In the genomic region with DNA sequence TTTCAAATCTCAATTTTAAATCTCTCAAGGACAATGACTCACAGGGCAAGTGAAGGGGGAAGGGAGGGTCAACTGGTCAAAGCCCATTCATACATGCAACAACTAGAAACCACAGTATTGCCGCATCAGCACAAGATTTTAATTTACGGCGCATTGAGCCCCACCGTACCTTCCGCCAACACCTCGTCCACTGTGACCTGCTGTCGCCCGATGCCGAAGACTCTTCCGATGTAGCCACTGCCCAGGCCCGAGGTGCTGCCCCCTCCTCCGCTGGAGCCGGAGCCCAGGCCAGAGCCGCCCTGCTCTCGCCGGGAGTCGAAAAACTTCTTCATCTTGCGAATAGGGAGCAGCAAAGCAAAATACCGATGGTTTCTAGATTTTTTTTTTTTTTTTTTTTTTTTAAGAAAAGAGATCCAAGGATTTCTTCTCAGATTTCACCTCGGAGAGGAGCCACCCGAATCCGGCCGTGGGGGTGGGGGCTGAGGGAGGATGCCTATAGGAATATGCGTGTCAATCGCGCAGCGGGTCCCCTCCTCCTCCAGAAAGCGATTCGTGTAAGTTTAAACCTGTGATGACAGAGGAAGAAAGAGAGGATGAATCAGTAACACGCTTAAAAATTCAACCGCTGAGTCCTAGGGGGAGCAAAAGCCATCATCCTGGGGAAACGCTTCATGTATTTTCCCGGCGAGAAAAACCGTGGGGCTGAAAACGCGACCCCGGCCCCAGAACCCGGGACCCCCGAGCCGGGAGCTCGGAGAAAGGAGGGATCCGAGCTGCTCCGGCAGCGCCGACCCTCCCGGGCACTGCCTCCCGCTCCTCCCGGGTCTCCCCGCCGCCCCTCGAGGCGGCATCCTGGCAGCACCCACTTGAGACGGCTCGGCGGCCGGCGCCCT, we compare ENCODE assay signal across 1 cellular context.
TF ChIP-seq lines count a peak whose summit lies in the region.

No MANE protein-coding gene starts in this region.

TF ChIP-seq in IMR-90, 13 proteins besides CTCF, POLR2A, EP300 and RAD21 (continued from another document):
- TF ChIP-seq, protein P1, sequence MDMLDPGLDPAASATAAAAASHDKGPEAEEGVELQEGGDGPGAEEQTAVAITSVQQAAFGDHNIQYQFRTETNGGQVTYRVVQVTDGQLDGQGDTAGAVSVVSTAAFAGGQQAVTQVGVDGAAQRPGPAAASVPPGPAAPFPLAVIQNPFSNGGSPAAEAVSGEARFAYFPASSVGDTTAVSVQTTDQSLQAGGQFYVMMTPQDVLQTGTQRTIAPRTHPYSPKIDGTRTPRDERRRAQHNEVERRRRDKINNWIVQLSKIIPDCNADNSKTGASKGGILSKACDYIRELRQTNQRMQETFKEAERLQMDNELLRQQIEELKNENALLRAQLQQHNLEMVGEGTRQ (IDR thresholded peaks at IDR 0.05; ENCODE audit: low read depth, low read length) = no peak
- peak; percentile 53; the same call in 1 of the 2 replicates for TF ChIP-seq MAZ (IDR thresholded peaks at IDR 0.05; ENCODE audit: borderline replicate concordance, low read depth, low read length)
- no peak for TF ChIP-seq MXI1 (IDR thresholded peaks at IDR 0.05; ENCODE audit: borderline replicate concordance, low read depth, low read length)
- TF ChIP-seq MAFK (IDR thresholded peaks at IDR 0.05; ENCODE audit: low read depth, low read length) = peak; percentile 85
